8 cellular contexts compared by ENCODE assay signal in genomic region chr17:6374761-6375312, GRCh38.
DNase-seq lines count a peak whose midpoint lies in the region; ATAC-seq and TF ChIP-seq lines count a peak whose summit lies in the region.

No MANE protein-coding gene starts in this region.

- no peaks in the 10 kb centered on the region for H3K36me3 Mint-ChIP-seq in activated naive CD4-positive, alpha-beta T cell treated with anti-CD3 and anti-CD28 coated beads for 36 hours (ENCODE audit: low read depth)

- H3K9me3 Mint-ChIP-seq in activated naive CD4-positive, alpha-beta T cell treated with anti-CD3 and anti-CD28 coated beads for 36 hours, result no peaks in the 10 kb centered on the region

- intact Hi-C loops in activated naive CD4-positive, alpha-beta T cell treated with anti-CD3 and anti-CD28 coated beads for 36 hours (cut with micrococcal nuclease), result loop anchor here (2.0 to 5.0 kb wide), 4 partner anchors 37 to 790 kb away; partner anchors contain the start of genes C17orf100, MED31 and NLRP1
- intact Hi-C loops in gastrocnemius medialis (cut with DNase I; ENCODE audit: low total_unique reads), result no loop called here

- H3K27me3 Mint-ChIP-seq in activated naive CD4-positive, alpha-beta T cell treated with anti-CD3 and anti-CD28 coated beads for 36 hours (ENCODE audit: low read depth), result peaks cover 23% of the 10 kb centered on the region

- CTCF ChIA-PET in activated naive CD4-positive, alpha-beta T cell treated with anti-CD3 and anti-CD28 coated beads for 36 hours (lab: Charles Lee), result interaction anchor here (0.8 kb wide), 1 partner anchor 100 kb away, joined by 3 read pairs; no protein-coding TSS in a partner anchor

- no peak for TF ChIP-seq CTCF in gastrocnemius medialis (IDR thresholded peaks at IDR 0.05 in 4 of 5, conservative IDR thresholded peaks at IDR 0.05 in 1 of 5)

- no peak overlapping the region for H3K4me3 ChIP-seq in gastrocnemius medialis

- peak overlapping the region; percentile 9 for H3K4me3 Mint-ChIP-seq in activated naive CD4-positive, alpha-beta T cell treated with anti-CD3 and anti-CD28 coated beads for 36 hours

- no peaks in the 10 kb centered on the region for H3K4me1 ChIP-seq in gastrocnemius medialis

- H3K27ac Mint-ChIP-seq in activated naive CD4-positive, alpha-beta T cell treated with anti-CD3 and anti-CD28 coated beads for 36 hours, result peak overlapping the region; percentile 86

- no peaks in the 10 kb centered on the region for H3K36me3 ChIP-seq in gastrocnemius medialis

- ATAC-seq in gastrocnemius medialis, result no peak
- ATAC-seq in HG03520 (IDR thresholded peaks at IDR 0.05; ENCODE audit: unreplicated experiment), result no peak
- no peak for ATAC-seq in HG03460 (IDR thresholded peaks at IDR 0.05; ENCODE audit: unreplicated experiment)

- no peak for TF ChIP-seq POLR2A in gastrocnemius medialis (IDR thresholded peaks at IDR 0.05)

- H3K27ac ChIP-seq in gastrocnemius medialis, result no peak overlapping the region

- in situ Hi-C loops in gastrocnemius medialis (cut with MboI; ENCODE audit: low sequenced_read_pairs in 4 of 4), result no loop called here

- DNase-seq in NCI-H2227 (lab: John Stamatoyannopoulos, UW; ENCODE audit: unreplicated experiment) (peak; percentile 12), NCI-H2227 treated with DMSO at 0.1 percent for 48 hours (lab: John Stamatoyannopoulos, UW) (no peak), kidney tubule cell (ENCODE audit: low spot score) (peak; percentile 95), gastrocnemius medialis (no peak)
- peak; percentile 92 for DNase-seq in activated naive CD4-positive, alpha-beta T cell treated with anti-CD3 and anti-CD28 coated beads for 36 hours
- DNase-seq in stimulated activated CD8-positive, alpha-beta memory T cell treated with anti-CD3 and anti-CD28 coated beads, Interleukin-7, amount 100 ng/mL, for 48 hours (ENCODE audit: extremely low read depth in 1 of 2, low read depth in 1 of 2), result peak; percentile 56 to 85

- peaks cover 0 to 15% (median 10%) of the 10 kb centered on the region in 3 donors for H3K27me3 ChIP-seq in gastrocnemius medialis

- peaks cover 21% of the 10 kb centered on the region for H3K4me1 Mint-ChIP-seq in activated naive CD4-positive, alpha-beta T cell treated with anti-CD3 and anti-CD28 coated beads for 36 hours (ENCODE audit: low read depth)

- no peaks in the 10 kb centered on the region for H3K9me3 ChIP-seq in gastrocnemius medialis

Comparison
In these comparisons a context has a peak if more than half of its experiments do, and no peak if none do; other contexts are left out.
1. DNase-seq: peak in NCI-H2227 (single experiment), activated naive CD4-positive, alpha-beta T cell treated with anti-CD3 and anti-CD28 coated beads for 36 hours (single experiment), kidney tubule cell (single experiment) and stimulated activated CD8-positive, alpha-beta memory T cell treated with anti-CD3 and anti-CD28 coated beads, Interleukin-7, amount 100 ng/mL, for 48 hours (2 of 2); none in NCI-H2227 treated with DMSO at 0.1 percent for 48 hours (single experiment) and gastrocnemius medialis (0 of 2).